ENCODE assay signal across 27 cellular contexts in genomic region chr3:60424942-60425341, GRCh38.
"Had no signal": no experiment of that assay in that cellular context is flagged by ENCODE, and none has a peak within 500 bp of the region (broad histone marks: within the 10 kb centered on the region; RNA-seq: fewer than 3 reads in every experiment).

No MANE protein-coding gene starts in this region.

- H3K27ac ChIP-seq: body of pancreas, esophagus muscularis mucosa, foreskin keratinocyte, gastrocnemius medialis, heart left ventricle had no signal

- H3K27ac Mint-ChIP-seq: activated CD4-positive, alpha-beta T cell treated with anti-CD3 and anti-CD28 coated beads, Interleukin-2, amount 10 ng/mL, durations not matched to agents 7 days and 5 days; activated CD8-positive, alpha-beta T cell treated with anti-CD3 and anti-CD28 coated beads for 36 hours; activated naive CD8-positive, alpha-beta T cell; activated T-helper 17 cell treated with anti-CD3 and anti-CD28 coated beads, Interleukin-2, amount 50 U/mL, for 72 hours; effector memory CD8-positive, alpha-beta T cell had no signal

- H3K4me3 Mint-ChIP-seq: activated CD4-positive, alpha-beta T cell treated with anti-CD3 and anti-CD28 coated beads, Interleukin-2, amount 10 ng/mL, durations not matched to agents 7 days and 5 days; activated CD8-positive, alpha-beta T cell treated with anti-CD3 and anti-CD28 coated beads for 36 hours; activated naive CD8-positive, alpha-beta T cell; activated T-cell treated with anti-CD3 and anti-CD28 coated beads, Interleukin-2, amount 50 U/mL, for 4 hours; activated T-helper 17 cell treated with anti-CD3 and anti-CD28 coated beads, Interleukin-2, amount 50 U/mL, for 72 hours; effector memory CD8-positive, alpha-beta T cell had no signal

- H3K9me3 ChIP-seq: body of pancreas, esophagus muscularis mucosa, gastrocnemius medialis, heart left ventricle had no signal

- H3K27me3 ChIP-seq: body of pancreas, esophagus muscularis mucosa, foreskin keratinocyte, gastrocnemius medialis, heart left ventricle had no signal

- H3K4me3 ChIP-seq: body of pancreas, esophagus muscularis mucosa, gastrocnemius medialis, heart left ventricle had no signal

- ATAC-seq: activated CD8-positive, alpha-beta T cell treated with anti-CD3 and anti-CD28 coated beads for 36 hours; activated T-cell treated with anti-CD3 and anti-CD28 coated beads, Interleukin-2, amount 50 U/mL, for 4 hours; activated T-helper 17 cell treated with anti-CD3 and anti-CD28 coated beads, Interleukin-2, amount 50 U/mL, for 72 hours; body of pancreas; effector memory CD8-positive, alpha-beta T cell; foreskin keratinocyte; gastrocnemius medialis; heart left ventricle had no signal

- H3K27me3 Mint-ChIP-seq: activated CD4-positive, alpha-beta T cell treated with anti-CD3 and anti-CD28 coated beads, Interleukin-2, amount 10 ng/mL, durations not matched to agents 7 days and 5 days; activated CD8-positive, alpha-beta T cell treated with anti-CD3 and anti-CD28 coated beads for 36 hours; activated naive CD8-positive, alpha-beta T cell; activated T-helper 17 cell treated with anti-CD3 and anti-CD28 coated beads, Interleukin-2, amount 50 U/mL, for 72 hours; effector memory CD8-positive, alpha-beta T cell had no signal

- H3K36me3 ChIP-seq: esophagus muscularis mucosa, gastrocnemius medialis, heart left ventricle had no signal

- H3K4me1 ChIP-seq: esophagus muscularis mucosa, foreskin keratinocyte, gastrocnemius medialis, heart left ventricle had no signal

- H3K4me1 Mint-ChIP-seq: activated T-helper 17 cell treated with anti-CD3 and anti-CD28 coated beads, Interleukin-2, amount 50 U/mL, for 72 hours had no signal

- DNase-seq: activated CD4-positive, alpha-beta T cell treated with anti-CD3 and anti-CD28 coated beads for 1 hour; activated CD4-positive, alpha-beta T cell treated with anti-CD3 and anti-CD28 coated beads for 4 hours; activated CD4-positive, alpha-beta T cell treated with anti-CD3 and anti-CD28 coated beads, Interleukin-2, amount 10 ng/mL, durations not matched to agents 7 days and 5 days; activated CD4-positive, alpha-beta T cell treated with anti-CD3 and anti-CD28 coated beads, Interleukin-2, amount 50 U/mL, for 48 hours; activated CD8-positive, alpha-beta memory T cell treated with anti-CD3 and anti-CD28 coated beads for 24 hours; activated CD8-positive, alpha-beta T cell treated with anti-CD3 and anti-CD28 coated beads for 36 hours; activated effector memory CD4-positive, alpha-beta T cell treated with Interleukin-2 at 50 U/mL for 16 hours; activated gamma-delta T cell treated with Interleukin-2 at 50 U/mL for 16 hours; activated naive CD4-positive, alpha-beta T cell treated with anti-CD3 and anti-CD28 coated beads, Interleukin-2, amount 50 U/mL, for 16 hours; activated naive CD4-positive, alpha-beta T cell treated with Interleukin-2 at 50 U/mL for 16 hours; activated T-cell treated with anti-CD3 and anti-CD28 coated beads, Interleukin-2, amount 50 U/mL, for 4 hours; amniotic stem cell; anterior cingulate cortex; body of pancreas; caudate nucleus; cortex of kidney; dermis blood vessel endothelial cell; effector CD4-positive, alpha-beta T cell; effector memory CD8-positive, alpha-beta T cell; foreskin keratinocyte; gastrocnemius medialis; glutamatergic neuron; heart left ventricle; T-helper 2 cell had no signal

- H3K9me3 Mint-ChIP-seq: activated CD8-positive, alpha-beta T cell treated with anti-CD3 and anti-CD28 coated beads for 36 hours; activated T-cell treated with anti-CD3 and anti-CD28 coated beads, Interleukin-2, amount 50 U/mL, for 4 hours; activated T-helper 17 cell treated with anti-CD3 and anti-CD28 coated beads, Interleukin-2, amount 50 U/mL, for 72 hours; effector memory CD8-positive, alpha-beta T cell had no signal
